Comparison of ENCODE assay signal across 1 cellular context in the genomic region with DNA sequence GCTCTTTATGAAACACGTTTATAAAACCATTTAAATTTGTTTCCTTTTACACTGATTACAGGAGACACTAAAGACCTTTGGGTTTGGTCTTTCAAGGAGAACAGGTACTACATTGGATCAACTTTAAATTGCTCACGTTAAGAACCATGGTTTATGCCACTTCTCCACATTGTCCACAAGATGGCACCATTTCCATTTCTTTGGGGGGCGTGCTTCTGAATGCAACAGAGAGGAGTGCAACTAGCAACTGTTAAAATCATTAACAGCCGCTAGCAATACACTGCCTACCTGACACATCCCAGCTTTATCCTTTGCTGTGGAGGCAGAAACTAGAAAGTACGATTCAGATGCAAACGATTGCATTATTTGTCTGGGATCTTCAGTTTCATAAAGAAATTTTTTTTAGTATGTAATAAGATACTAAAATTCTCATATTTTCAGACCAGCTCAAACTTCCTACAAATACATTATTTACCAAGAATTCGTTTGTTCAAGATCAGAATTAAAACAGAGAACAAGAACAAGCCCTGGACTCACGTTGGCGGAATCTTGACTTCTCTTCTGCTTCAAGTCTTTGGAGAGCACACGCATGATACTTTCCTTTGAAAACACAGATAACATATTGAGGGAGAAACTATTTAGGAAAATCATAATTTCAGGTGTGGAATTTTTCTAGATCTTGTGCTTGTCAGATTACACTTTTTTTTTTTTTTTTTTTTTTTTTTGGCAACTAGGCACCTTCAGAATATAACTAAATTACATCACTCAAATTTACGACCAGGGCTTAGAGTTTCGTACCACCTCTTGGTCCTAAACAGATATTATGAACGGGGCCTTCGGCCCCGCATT.
TF ChIP-seq lines count a peak whose summit lies in the region.

No MANE protein-coding gene starts in this region.

TF ChIP-seq in Ishikawa, 13 proteins besides CTCF, POLR2A, EP300 and RAD21 (continued from another document):
- no peak for TF ChIP-seq CREB1 (IDR thresholded peaks at IDR 0.05; ENCODE audit: low read depth)
- TF ChIP-seq, protein P1, sequence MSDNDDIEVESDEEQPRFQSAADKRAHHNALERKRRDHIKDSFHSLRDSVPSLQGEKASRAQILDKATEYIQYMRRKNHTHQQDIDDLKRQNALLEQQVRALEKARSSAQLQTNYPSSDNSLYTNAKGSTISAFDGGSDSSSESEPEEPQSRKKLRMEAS (IDR thresholded peaks at IDR 0.05): no peak
- no peak for TF ChIP-seq TCF12 (IDR thresholded peaks at IDR 0.05; ENCODE audit: low read depth)
- TF ChIP-seq EGR1 (IDR thresholded peaks at IDR 0.05): no peak
- no peak for TF ChIP-seq YY1 (IDR thresholded peaks at IDR 0.05; ENCODE audit: low read depth)
TF ChIP-seq in Ishikawa: peak in this region for 0.
